19 cellular contexts compared by ENCODE assay signal in the genomic region with DNA sequence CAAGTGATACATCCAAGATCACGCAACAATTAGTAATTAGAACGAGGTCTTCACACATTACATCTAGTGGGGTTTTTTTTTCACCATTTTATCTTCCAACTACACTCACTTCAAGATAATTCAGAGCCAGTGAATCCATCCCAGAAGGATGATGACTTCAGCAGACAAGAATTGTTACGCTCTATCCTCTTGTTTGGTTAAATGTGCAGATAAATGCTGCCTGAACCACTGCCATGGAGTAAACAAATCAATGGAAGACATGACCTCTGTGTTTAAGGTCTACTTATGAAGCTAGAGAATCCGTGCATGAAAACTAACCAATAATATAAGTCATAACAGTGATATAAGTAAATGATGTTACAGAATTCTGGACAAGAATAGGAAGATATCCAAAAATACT.
DNase-seq lines count a peak whose midpoint lies in the region; ATAC-seq, FAIRE-seq and TF ChIP-seq lines count a peak whose summit lies in the region.
"Had no signal": no experiment of that assay in that cellular context is flagged by ENCODE, and none has a peak within 500 bp of the region (broad histone marks: within the 10 kb centered on the region; RNA-seq: fewer than 3 reads in every experiment).

No MANE protein-coding gene starts in this region.

- no peak for TF ChIP-seq RAD21 in A549 (conservative IDR thresholded peaks at IDR 0.05 in 1 of 2, IDR thresholded peaks at IDR 0.05 in 1 of 2)

- no peak for TF ChIP-seq POLR2A in A549 (IDR thresholded peaks at IDR 0.05; ENCODE audit: low read length)

- CTCF ChIA-PET in A549 (lab: Yijun Ruan, JAX): no interaction called here

- H3K4ac ChIP-seq in mesenchymal stem cell (ENCODE audit: low read depth in 1 of 2, low read length in 2 of 2): no peak overlapping the region

- H3K18ac ChIP-seq in mesenchymal stem cell (ENCODE audit: low read depth in 1 of 2, low read length in 2 of 2): no peak overlapping the region

- H3K9me3 ChIP-seq in A549: no peaks in the 10 kb centered on the region
- no peaks in the 10 kb centered on the region for H3K9me3 ChIP-seq in MG63
- H3K9me3 ChIP-seq in mesenchymal stem cell (ENCODE audit: control insufficient read depth, low read length): no peaks in the 10 kb centered on the region
- H3K9me3 ChIP-seq: Caco-2, HAP-1 had no signal

- DNase-seq in A549 (ENCODE audit: low read depth in 1 of 2, low spot score in 1 of 2) (no peak), DMS53 (lab: John Stamatoyannopoulos, UW) (peak; percentile 33), MG63 (peak; percentile 19), mesenchymal stem cell (peak; percentile 71), T-helper 2 cell (no peak)
- no peak for DNase-seq in stimulated activated naive B cell treated with anti-CD40 and anti-IgM and Interleukin-4, amounts not matched to agents 10 μg/mL and 1 μg/mL and 100 μg/mL, for 72 hours
- DNase-seq: AML-193; Caco-2; CD4-positive, alpha-beta T cell; DMS79 treated with DMSO at 0.1 percent for 48 hours; GF-D8; IMR-90 had no signal

- TF ChIP-seq EP300 in A549 (IDR thresholded peaks at IDR 0.05): no peak

- H2BK15ac ChIP-seq in mesenchymal stem cell (ENCODE audit: low read depth, poor library complexity, severe bottlenecking): no peak overlapping the region

- no peak overlapping the region for H2BK120ac ChIP-seq in mesenchymal stem cell (ENCODE audit: low read depth, low read length)

- no peaks in the 10 kb centered on the region for H3K9me3 Mint-ChIP-seq in stimulated activated naive B cell treated with anti-CD40 and anti-IgM and Interleukin-4, amounts not matched to agents 10 μg/mL and 1 μg/mL and 100 μg/mL, for 72 hours
- H3K9me3 Mint-ChIP-seq: CD4-positive, alpha-beta T cell had no signal

- no peak overlapping the region for H2AFZ ChIP-seq in mesenchymal stem cell (ENCODE audit: low read depth, low read length)

- H2BK5ac ChIP-seq in mesenchymal stem cell (ENCODE audit: low read depth, low read length, poor library complexity, severe bottlenecking): no peak overlapping the region

- no peak overlapping the region for H2AK5ac ChIP-seq in mesenchymal stem cell (ENCODE audit: low read length, severe bottlenecking)

- H3K27me3 ChIP-seq in MG63: no peaks in the 10 kb centered on the region
- H3K27me3 ChIP-seq in mesenchymal stem cell (ENCODE audit: control insufficient read depth in 1 of 2, insufficient read depth in 1 of 2, low read length in 2 of 2): no peaks in the 10 kb centered on the region

- no peak for FAIRE-seq in A549 (lab: Jason Lieb, UNC)
- FAIRE-seq: A204.1, D721Med, H1, K562 had no signal

- ATAC-seq in A549 (no peak), GM18909 (IDR thresholded peaks at IDR 0.05; ENCODE audit: poor library complexity, unreplicated experiment) (no peak)
- no peak for ATAC-seq in stimulated activated naive B cell treated with anti-CD40 and anti-IgM and Interleukin-4, amounts not matched to agents 10 μg/mL and 1 μg/mL and 100 μg/mL, for 72 hours (replicated peaks)
- ATAC-seq: K562 had no signal

- no peak overlapping the region for H4K8ac ChIP-seq in mesenchymal stem cell (ENCODE audit: low read length)

- no peak overlapping the region for H3K4me3 Mint-ChIP-seq in stimulated activated naive B cell treated with anti-CD40 and anti-IgM and Interleukin-4, amounts not matched to agents 10 μg/mL and 1 μg/mL and 100 μg/mL, for 72 hours
- H3K4me3 Mint-ChIP-seq: CD4-positive, alpha-beta T cell had no signal

- H3K36me3 ChIP-seq in MG63 (no peaks in the 10 kb centered on the region), mesenchymal stem cell (ENCODE audit: control insufficient read depth in 1 of 2, insufficient read depth in 2 of 2, low read depth in 1 of 2, low read length in 2 of 2) (no peaks in the 10 kb centered on the region)
- H3K36me3 ChIP-seq: HAP-1 had no signal

- H4K91ac ChIP-seq in mesenchymal stem cell (ENCODE audit: low read length): no peak overlapping the region

- H3K4me2 ChIP-seq in A549 (peak overlapping the region; percentile 18; the same call in 2 of the 3 replicates), mesenchymal stem cell (ENCODE audit: low read length, poor library complexity, severe bottlenecking) (no peak overlapping the region)

- H3K4me1 ChIP-seq in A549 (0 out of 3 replicates have a peak, but pooled peaks cover 14% of the 10 kb centered on the region), mesenchymal stem cell (ENCODE audit: control insufficient read depth, insufficient read depth, low read depth, low read length) (no peaks in the 10 kb centered on the region)
- H3K4me1 ChIP-seq: Caco-2, HAP-1 had no signal

- no peak overlapping the region for H3K23ac ChIP-seq in mesenchymal stem cell (ENCODE audit: low read length in 2 of 2)

- H3K27me3 Mint-ChIP-seq in stimulated activated naive B cell treated with anti-CD40 and anti-IgM and Interleukin-4, amounts not matched to agents 10 μg/mL and 1 μg/mL and 100 μg/mL, for 72 hours: no peaks in the 10 kb centered on the region
- H3K27me3 Mint-ChIP-seq: CD4-positive, alpha-beta T cell had no signal

- no peaks in the 10 kb centered on the region for H3K79me1 ChIP-seq in mesenchymal stem cell (replicated peaks; ENCODE audit: low read length, poor library complexity, severe bottlenecking)

- no peaks in the 10 kb centered on the region for H3K4me1 Mint-ChIP-seq in stimulated activated naive B cell treated with anti-CD40 and anti-IgM and Interleukin-4, amounts not matched to agents 10 μg/mL and 1 μg/mL and 100 μg/mL, for 72 hours

- H3K4me3 ChIP-seq in A549 (no peak overlapping the region), MG63 (no peak overlapping the region), mesenchymal stem cell (ENCODE audit: insufficient read depth in 1 of 2, low read depth in 1 of 2, low read length in 2 of 2) (no peak overlapping the region)
- H3K4me3 ChIP-seq: HAP-1, K562 had no signal

- no peak overlapping the region for H2BK12ac ChIP-seq in mesenchymal stem cell (ENCODE audit: low read length in 2 of 2)

- TF ChIP-seq CTCF in A549 (IDR thresholded peaks at IDR 0.05): no peak

- no peak overlapping the region for H3K14ac ChIP-seq in mesenchymal stem cell (ENCODE audit: low read length in 2 of 2)

- no peak overlapping the region for H3K9ac ChIP-seq in mesenchymal stem cell (ENCODE audit: low read length)

- H3K27ac ChIP-seq in A549 (no peak overlapping the region), mesenchymal stem cell (ENCODE audit: low read length, poor library complexity, severe bottlenecking) (no peak overlapping the region)
- H3K27ac ChIP-seq: C4-2B had no signal

- POLR2A ChIA-PET in A549 (lab: Yijun Ruan, JAX): no interaction called here

- no peak overlapping the region for H3K27ac Mint-ChIP-seq in stimulated activated naive B cell treated with anti-CD40 and anti-IgM and Interleukin-4, amounts not matched to agents 10 μg/mL and 1 μg/mL and 100 μg/mL, for 72 hours
- H3K27ac Mint-ChIP-seq: CD4-positive, alpha-beta T cell had no signal

- H3K36me3 Mint-ChIP-seq in stimulated activated naive B cell treated with anti-CD40 and anti-IgM and Interleukin-4, amounts not matched to agents 10 μg/mL and 1 μg/mL and 100 μg/mL, for 72 hours: no peaks in the 10 kb centered on the region

- whole genome bisulfite sequencing in A549 (ENCODE audit: missing lambda C conversion rate): 28% methylated on average over 4 of the region's 4 CpGs
- 34% methylated on average over 3 of the region's 4 CpGs for WGBS in mesenchymal stem cell

TF ChIP-seq in A549, 52 proteins besides CTCF, POLR2A, EP300 and RAD21 (continues in another document):
- TF ChIP-seq SMC3 (IDR thresholded peaks at IDR 0.05): no peak
- no peak for TF ChIP-seq MYC (IDR thresholded peaks at IDR 0.05; ENCODE audit: borderline replicate concordance, low read length)
- TF ChIP-seq FOXS1 (CRISPR knock-in tag; IDR thresholded peaks at IDR 0.05): no peak
- no peak for TF ChIP-seq ESRRA (IDR thresholded peaks at IDR 0.05; ENCODE audit: borderline replicate concordance, low read length)
- TF ChIP-seq ZNF302 (CRISPR knock-in tag; IDR thresholded peaks at IDR 0.05): no peak
- no peak for TF ChIP-seq KDM1A (IDR thresholded peaks at IDR 0.05; ENCODE audit: low read depth)
- TF ChIP-seq USF2 (IDR thresholded peaks at IDR 0.05): no peak
- no peak for TF ChIP-seq CBX8 (IDR thresholded peaks at IDR 0.05)
- TF ChIP-seq, protein P1, sequence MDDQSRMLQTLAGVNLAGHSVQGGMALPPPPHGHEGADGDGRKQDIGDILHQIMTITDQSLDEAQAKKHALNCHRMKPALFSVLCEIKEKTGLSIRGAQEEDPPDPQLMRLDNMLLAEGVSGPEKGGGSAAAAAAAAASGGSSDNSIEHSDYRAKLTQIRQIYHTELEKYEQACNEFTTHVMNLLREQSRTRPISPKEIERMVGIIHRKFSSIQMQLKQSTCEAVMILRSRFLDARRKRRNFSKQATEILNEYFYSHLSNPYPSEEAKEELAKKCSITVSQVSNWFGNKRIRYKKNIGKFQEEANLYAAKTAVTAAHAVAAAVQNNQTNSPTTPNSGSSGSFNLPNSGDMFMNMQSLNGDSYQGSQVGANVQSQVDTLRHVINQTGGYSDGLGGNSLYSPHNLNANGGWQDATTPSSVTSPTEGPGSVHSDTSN (IDR thresholded peaks at IDR 0.05): no peak
- no peak for TF ChIP-seq ZC3H11A (IDR thresholded peaks at IDR 0.05)
- TF ChIP-seq ELK1 (IDR thresholded peaks at IDR 0.05; ENCODE audit: low read depth, low read length): no peak
- TF ChIP-seq CBX2 (IDR thresholded peaks at IDR 0.05; ENCODE audit: borderline replicate concordance, low read depth): no peak
- no peak for TF ChIP-seq NR3C1 (IDR thresholded peaks at IDR 0.05)

Comparison
In these comparisons a context has a peak if more than half of its experiments do, and no peak if none do; other contexts are left out.
1. DNase-seq: peak in DMS53 (single experiment), MG63 (single experiment) and mesenchymal stem cell (single experiment); none in A549 (0 of 2), T-helper 2 cell (0 of 5) and stimulated activated naive B cell treated with anti-CD40 and anti-IgM and Interleukin-4, amounts not matched to agents 10 μg/mL and 1 μg/mL and 100 μg/mL, for 72 hours (single experiment).